14 cellular contexts compared by ENCODE assay signal in genomic region chr5:66494437-66494836, GRCh38.
A peak's percentile ranks its signal among the peaks of the same experiment; 100 is the strongest.
DNase-seq lines count a peak whose midpoint lies in the region; ATAC-seq and TF ChIP-seq lines count a peak whose summit lies in the region.
"Had no signal": no experiment of that assay in that cellular context is flagged by ENCODE, and none has a peak within 500 bp of the region (broad histone marks: within the 10 kb centered on the region; RNA-seq: fewer than 3 reads in every experiment).

No MANE protein-coding gene starts in this region.

- peak; percentile 9 for DNase-seq in stimulated activated naive CD8-positive, alpha-beta T cell treated with anti-CD3 and anti-CD28 coated beads, Interleukin-15, Interleukin-2, amounts not matched to agents 100 U/mL and 50 U/mL, for 24 hours
- DNase-seq in stimulated activated naive CD8-positive, alpha-beta T cell treated with anti-CD3 and anti-CD28 coated beads, Interleukin-15, amount 100 ng/mL, for 72 hours = no peak
- DNase-seq in LNCaP clone FGC (ENCODE audit: low read depth) = no peak
- DNase-seq in epithelial cell of proximal tubule (ENCODE audit: low read depth) = no peak
- no peak for DNase-seq in HuH-7.5 (ENCODE audit: low spot score)
- DNase-seq in naive thymus-derived CD8-positive, alpha-beta T cell = no peak
- DNase-seq in NCI-H2107 (lab: John Stamatoyannopoulos, UW) = no peak
- DNase-seq in activated CD4-positive, CD25-positive, alpha-beta regulatory T cell (lab: John Stamatoyannopoulos, UW) = no peak
- DNase-seq: amniotic stem cell, C1 segment of cervical spinal cord, NCI-H1105, SHP77 had no signal

- H3K27me3 Mint-ChIP-seq in stimulated activated naive CD8-positive, alpha-beta T cell treated with anti-CD3 and anti-CD28 coated beads, Interleukin-15, amount 100 ng/mL, for 72 hours = peaks cover 21% of the 10 kb centered on the region
- H3K27me3 Mint-ChIP-seq in naive thymus-derived CD8-positive, alpha-beta T cell = peaks cover 0 to 10% (median 4%) of the 10 kb centered on the region in 5 donors
- H3K27me3 Mint-ChIP-seq: dendritic cell treated with granulocyte-macrophage colony-stimulating factor and Interleukin-4, amounts not matched to agents 40 ng/mL and 50 ng/mL, for 4 days had no signal

- POLR2A ChIA-PET in naive thymus-derived CD8-positive, alpha-beta T cell (lab: Charles Lee) = no interaction called here

- ATAC-seq in stimulated activated naive CD8-positive, alpha-beta T cell treated with anti-CD3 and anti-CD28 coated beads, Interleukin-15, Interleukin-2, amounts not matched to agents 100 U/mL and 50 U/mL, for 24 hours = no peak
- ATAC-seq in stimulated activated naive CD8-positive, alpha-beta T cell treated with anti-CD3 and anti-CD28 coated beads, Interleukin-15, amount 100 ng/mL, for 72 hours = no peak
- no peak for ATAC-seq in naive thymus-derived CD8-positive, alpha-beta T cell
- ATAC-seq: sciatic nerve had no signal

- peaks cover 0 to 8% of the 10 kb centered on the region in 2 donors for H3K9me3 Mint-ChIP-seq in stimulated activated naive CD8-positive, alpha-beta T cell treated with anti-CD3 and anti-CD28 coated beads, Interleukin-15, amount 100 ng/mL, for 72 hours
- H3K9me3 Mint-ChIP-seq in naive thymus-derived CD8-positive, alpha-beta T cell = peaks cover 0 to 5% (median 0%) of the 10 kb centered on the region in 9 donors

- H3K4me3 ChIP-seq in LNCaP clone FGC (ENCODE audit: low read depth, low read length) = no peak overlapping the region
- H3K4me3 ChIP-seq in epithelial cell of proximal tubule (ENCODE audit: low read depth, low read length) = no peak overlapping the region

- TF ChIP-seq CTCF in LNCaP clone FGC (IDR thresholded peaks at IDR 0.05; ENCODE audit: control insufficient read depth, extremely low read depth, insufficient read depth) (peak; percentile 32; the same call in 1 of the 2 replicates), epithelial cell of proximal tubule (conservative IDR thresholded peaks at IDR 0.05; ENCODE audit: low read depth, low read length) (peak; percentile 37)

- H3K4me1 Mint-ChIP-seq in stimulated activated naive CD8-positive, alpha-beta T cell treated with anti-CD3 and anti-CD28 coated beads, Interleukin-15, amount 100 ng/mL, for 72 hours = no peaks in the 10 kb centered on the region
- H3K4me1 Mint-ChIP-seq in naive thymus-derived CD8-positive, alpha-beta T cell = no peaks in the 10 kb centered on the region

- H3K4me3 Mint-ChIP-seq in stimulated activated naive CD8-positive, alpha-beta T cell treated with anti-CD3 and anti-CD28 coated beads, Interleukin-15, amount 100 ng/mL, for 72 hours = no peak overlapping the region
- no peak overlapping the region for H3K4me3 Mint-ChIP-seq in naive thymus-derived CD8-positive, alpha-beta T cell
- H3K4me3 Mint-ChIP-seq: dendritic cell treated with granulocyte-macrophage colony-stimulating factor and Interleukin-4, amounts not matched to agents 40 ng/mL and 50 ng/mL, for 4 days had no signal

- no peak overlapping the region for H3K27ac Mint-ChIP-seq in stimulated activated naive CD8-positive, alpha-beta T cell treated with anti-CD3 and anti-CD28 coated beads, Interleukin-15, amount 100 ng/mL, for 72 hours
- no peak overlapping the region for H3K27ac Mint-ChIP-seq in naive thymus-derived CD8-positive, alpha-beta T cell
- H3K27ac Mint-ChIP-seq: dendritic cell treated with granulocyte-macrophage colony-stimulating factor and Interleukin-4, amounts not matched to agents 40 ng/mL and 50 ng/mL, for 4 days had no signal

- H3K36me3 Mint-ChIP-seq in naive thymus-derived CD8-positive, alpha-beta T cell = no peaks in the 10 kb centered on the region
